ENCODE assay signal across 10 cellular contexts in the genomic region with DNA sequence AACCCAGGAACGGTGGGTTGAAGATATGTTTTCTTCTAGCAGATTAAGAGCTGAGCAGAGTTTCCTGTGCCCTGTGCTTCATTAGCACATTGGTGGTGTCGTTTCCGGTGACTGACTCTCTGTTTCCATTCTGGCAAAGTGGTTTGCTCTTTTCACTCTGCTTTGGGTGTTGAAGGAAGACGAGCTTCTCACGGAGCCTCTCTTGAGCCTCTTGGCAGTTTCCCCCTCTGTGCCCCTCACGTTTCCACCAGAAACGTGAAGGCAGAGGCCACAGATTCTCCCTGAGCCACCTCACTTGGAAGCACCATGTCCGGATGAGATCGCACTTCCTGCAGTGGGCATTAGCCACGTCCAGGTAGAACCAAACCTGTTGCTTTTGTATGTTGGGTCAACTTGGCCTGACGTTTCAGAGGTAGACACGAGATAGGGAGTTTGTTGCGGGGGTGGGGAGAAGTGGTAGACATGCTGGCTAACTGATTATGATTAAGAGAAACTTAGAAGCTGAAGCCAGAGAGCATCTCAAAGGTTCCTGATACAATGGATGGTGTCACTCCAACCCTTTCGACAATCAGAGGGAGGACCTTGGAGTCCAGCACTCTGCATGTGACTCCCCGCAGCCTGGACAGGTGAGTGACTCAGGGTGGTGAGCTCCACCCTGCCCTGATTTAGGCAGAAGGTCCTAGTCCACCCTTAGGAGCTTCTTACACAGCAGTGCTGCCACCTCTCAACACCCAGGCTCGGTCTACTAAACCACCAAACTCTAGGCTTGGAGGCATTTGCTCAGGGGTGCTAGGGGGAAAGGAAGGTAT. TPM values are rescaled to one million over a fixed set of nuclear protein-coding genes. Genes with fewer than 3 reads are reported as not detected.
DNase-seq lines count a peak whose midpoint lies in the region; ATAC-seq, FAIRE-seq and TF ChIP-seq lines count a peak whose summit lies in the region.
"Had no signal": no experiment of that assay in that cellular context is flagged by ENCODE, and none has a peak within 500 bp of the region (broad histone marks: within the 10 kb centered on the region; RNA-seq: fewer than 3 reads in every experiment).

A gene with protein sequence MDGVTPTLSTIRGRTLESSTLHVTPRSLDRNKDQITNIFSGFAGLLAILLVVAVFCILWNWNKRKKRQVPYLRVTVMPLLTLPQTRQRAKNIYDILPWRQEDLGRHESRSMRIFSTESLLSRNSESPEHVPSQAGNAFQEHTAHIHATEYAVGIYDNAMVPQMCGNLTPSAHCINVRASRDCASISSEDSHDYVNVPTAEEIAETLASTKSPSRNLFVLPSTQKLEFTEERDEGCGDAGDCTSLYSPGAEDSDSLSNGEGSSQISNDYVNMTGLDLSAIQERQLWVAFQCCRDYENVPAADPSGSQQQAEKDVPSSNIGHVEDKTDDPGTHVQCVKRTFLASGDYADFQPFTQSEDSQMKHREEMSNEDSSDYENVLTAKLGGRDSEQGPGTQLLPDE (plus strand): TSS at position 155 of the 809 bp plus-strand sequence. CDS start 383 bp downstream, at position 538.

- peak; percentile 94 to 95 for ATAC-seq in CD4-positive, CD25-positive, alpha-beta regulatory T cell (ENCODE audit: low read depth in 2 of 2)
- peak; percentile 83 for ATAC-seq in GM21786 (IDR thresholded peaks at IDR 0.05; ENCODE audit: unreplicated experiment)
- ATAC-seq in activated naive CD8-positive, alpha-beta T cell treated with anti-CD3 and anti-CD28 coated beads, Interleukin-2, amount 50 U/mL, for 24 hours, result peak; percentile 86

- peak within 1 kb of the TSS; percentile 98 to 99 (median 99) for H3K27ac Mint-ChIP-seq in CD4-positive, CD25-positive, alpha-beta regulatory T cell
- H3K27ac Mint-ChIP-seq in T-helper 1 cell treated with Interleukin-12 subunit alpha and Interleukin-12 subunit beta and Interleukin-4 antibody, amounts not matched to agents 30 μg/mL and 1 μg/mL, for 36 hours, result peak within 1 kb of the TSS; percentile 98
- H3K27ac Mint-ChIP-seq in activated naive CD8-positive, alpha-beta T cell treated with anti-CD3 and anti-CD28 coated beads, Interleukin-2, amount 50 U/mL, for 24 hours, result peak within 1 kb of the TSS; percentile 99
- no peak within 1 kb of the TSS for H3K27ac Mint-ChIP-seq in endodermal cell
- H3K27ac Mint-ChIP-seq: dendritic cell treated with granulocyte-macrophage colony-stimulating factor and Interleukin-4, amounts not matched to agents 40 ng/mL and 50 ng/mL, for 4 days had no signal

- intact Hi-C loops in kidney (cut with DNase I), result no loop called here

- H3K36me3 ChIP-seq in CD4-positive, CD25-positive, alpha-beta regulatory T cell (ENCODE audit: control insufficient read depth, insufficient read depth, low read length), result peaks cover 12% of the 10 kb centered on the region
- H3K36me3 ChIP-seq in kidney (ENCODE audit: control insufficient read depth in 1 of 2, insufficient read depth in 2 of 2, low read length in 2 of 2), result no peaks in the 10 kb centered on the region
- no peaks in the 10 kb centered on the region for H3K36me3 ChIP-seq in endodermal cell (ENCODE audit: control insufficient read depth, insufficient read depth, low read length)

- no peaks in the 10 kb centered on the region for H3K27me3 ChIP-seq in CD4-positive, CD25-positive, alpha-beta regulatory T cell (ENCODE audit: control insufficient read depth, insufficient read depth, low read length)
- no peaks in the 10 kb centered on the region for H3K27me3 ChIP-seq in endodermal cell (ENCODE audit: control insufficient read depth, insufficient read depth, low read length, poor library complexity, severe bottlenecking)

- H3K36me3 Mint-ChIP-seq in CD4-positive, CD25-positive, alpha-beta regulatory T cell, result peaks cover 15% of the 10 kb centered on the region
- H3K36me3 Mint-ChIP-seq in T-helper 1 cell treated with Interleukin-12 subunit alpha and Interleukin-12 subunit beta and Interleukin-4 antibody, amounts not matched to agents 30 μg/mL and 1 μg/mL, for 36 hours (ENCODE audit: low read depth), result peaks cover 12% of the 10 kb centered on the region
- H3K36me3 Mint-ChIP-seq in activated naive CD8-positive, alpha-beta T cell treated with anti-CD3 and anti-CD28 coated beads, Interleukin-2, amount 50 U/mL, for 24 hours (ENCODE audit: low read depth), result peaks cover 19% of the 10 kb centered on the region
- H3K36me3 Mint-ChIP-seq in endodermal cell (ENCODE audit: low read depth), result no peaks in the 10 kb centered on the region

- H3K9me3 Mint-ChIP-seq in CD4-positive, CD25-positive, alpha-beta regulatory T cell, result no peaks in the 10 kb centered on the region
- H3K9me3 Mint-ChIP-seq in T-helper 1 cell treated with Interleukin-12 subunit alpha and Interleukin-12 subunit beta and Interleukin-4 antibody, amounts not matched to agents 30 μg/mL and 1 μg/mL, for 36 hours, result no peaks in the 10 kb centered on the region
- no peaks in the 10 kb centered on the region for H3K9me3 Mint-ChIP-seq in activated naive CD8-positive, alpha-beta T cell treated with anti-CD3 and anti-CD28 coated beads, Interleukin-2, amount 50 U/mL, for 24 hours
- no peaks in the 10 kb centered on the region for H3K9me3 Mint-ChIP-seq in endodermal cell
- H3K9me3 Mint-ChIP-seq: dendritic cell treated with granulocyte-macrophage colony-stimulating factor and Interleukin-4, amounts not matched to agents 40 ng/mL and 50 ng/mL, for 4 days had no signal

- TF ChIP-seq CTCF in kidney (IDR thresholded peaks at IDR 0.05; ENCODE audit: borderline replicate concordance, extremely low read depth, insufficient read depth) (no peak), endodermal cell (conservative IDR thresholded peaks at IDR 0.05) (no peak)

- H3K4me1 Mint-ChIP-seq in CD4-positive, CD25-positive, alpha-beta regulatory T cell, result peaks cover 15 to 77% (median 42%) of the 10 kb centered on the region in 4 donors
- H3K4me1 Mint-ChIP-seq in T-helper 1 cell treated with Interleukin-12 subunit alpha and Interleukin-12 subunit beta and Interleukin-4 antibody, amounts not matched to agents 30 μg/mL and 1 μg/mL, for 36 hours (ENCODE audit: low read depth), result peaks cover 26% of the 10 kb centered on the region
- peaks cover 60% of the 10 kb centered on the region for H3K4me1 Mint-ChIP-seq in activated naive CD8-positive, alpha-beta T cell treated with anti-CD3 and anti-CD28 coated beads, Interleukin-2, amount 50 U/mL, for 24 hours
- H3K4me1 Mint-ChIP-seq in endodermal cell, result peaks cover 14% of the 10 kb centered on the region

- FAIRE-seq in kidney (lab: Jason Lieb, UNC), result no peak

- peak within 1 kb of the TSS; percentile 97 for H3K4me3 ChIP-seq in CD4-positive, CD25-positive, alpha-beta regulatory T cell (ENCODE audit: low read depth, low read length)
- H3K4me3 ChIP-seq in kidney (ENCODE audit: low read length in 2 of 2), result no peak within 1 kb of the TSS
- H3K4me3 ChIP-seq in endodermal cell (ENCODE audit: low read length), result no peak within 1 kb of the TSS

- peak within 1 kb of the TSS; percentile 98 to 99 (median 99) for H3K4me3 Mint-ChIP-seq in CD4-positive, CD25-positive, alpha-beta regulatory T cell
- peak within 1 kb of the TSS; percentile 92 for H3K4me3 Mint-ChIP-seq in T-helper 1 cell treated with Interleukin-12 subunit alpha and Interleukin-12 subunit beta and Interleukin-4 antibody, amounts not matched to agents 30 μg/mL and 1 μg/mL, for 36 hours
- H3K4me3 Mint-ChIP-seq in activated naive CD8-positive, alpha-beta T cell treated with anti-CD3 and anti-CD28 coated beads, Interleukin-2, amount 50 U/mL, for 24 hours, result peak within 1 kb of the TSS; percentile 91
- no peak within 1 kb of the TSS for H3K4me3 Mint-ChIP-seq in endodermal cell
- H3K4me3 Mint-ChIP-seq: dendritic cell treated with granulocyte-macrophage colony-stimulating factor and Interleukin-4, amounts not matched to agents 40 ng/mL and 50 ng/mL, for 4 days had no signal

- no peak within 1 kb of the TSS for H3K9ac ChIP-seq in kidney (ENCODE audit: low read length in 2 of 2)
- no peak within 1 kb of the TSS for H3K9ac ChIP-seq in endodermal cell (ENCODE audit: extremely low read depth, low read length, poor library complexity, severe bottlenecking)

- no peaks in the 10 kb centered on the region for H3K27me3 Mint-ChIP-seq in CD4-positive, CD25-positive, alpha-beta regulatory T cell
- H3K27me3 Mint-ChIP-seq in T-helper 1 cell treated with Interleukin-12 subunit alpha and Interleukin-12 subunit beta and Interleukin-4 antibody, amounts not matched to agents 30 μg/mL and 1 μg/mL, for 36 hours (ENCODE audit: low read depth), result no peaks in the 10 kb centered on the region
- H3K27me3 Mint-ChIP-seq in activated naive CD8-positive, alpha-beta T cell treated with anti-CD3 and anti-CD28 coated beads, Interleukin-2, amount 50 U/mL, for 24 hours, result no peaks in the 10 kb centered on the region
- H3K27me3 Mint-ChIP-seq in endodermal cell (ENCODE audit: insufficient read depth), result no peaks in the 10 kb centered on the region
- H3K27me3 Mint-ChIP-seq: dendritic cell treated with granulocyte-macrophage colony-stimulating factor and Interleukin-4, amounts not matched to agents 40 ng/mL and 50 ng/mL, for 4 days had no signal

- 89 to 92% methylated on average over 15 to 16 of the region's 16 CpGs for WGBS in endodermal cell (ENCODE audit: insufficient coverage in 1 of 2, insufficient read length in 1 of 2), 2 experiments

- H3K27ac ChIP-seq in CD4-positive, CD25-positive, alpha-beta regulatory T cell (ENCODE audit: insufficient read depth, low read length, poor library complexity, severe bottlenecking), result peak within 1 kb of the TSS; percentile 90
- no peak within 1 kb of the TSS for H3K27ac ChIP-seq in kidney (ENCODE audit: low read depth in 2 of 2, low read length in 2 of 2)
- no peak within 1 kb of the TSS for H3K27ac ChIP-seq in endodermal cell (ENCODE audit: low read depth, low read length)

- peak; percentile 61 to 95 (median 86) for DNase-seq in CD4-positive, CD25-positive, alpha-beta regulatory T cell
- peak; percentile 74 for DNase-seq in activated naive CD8-positive, alpha-beta T cell treated with anti-CD3 and anti-CD28 coated beads, Interleukin-2, amount 50 U/mL, for 24 hours
- peak; percentile 47 for DNase-seq in stimulated activated CD8-positive, alpha-beta memory T cell treated with anti-CD3 and anti-CD28 coated beads, Interleukin-12 subunit alpha, Interleukin-12 subunit beta, amount 100 ng/mL, for 24 hours (ENCODE audit: extremely low read depth)
- DNase-seq in kidney (no peak), NCI-H187 treated with DMSO at 0.1 percent for 48 hours (lab: John Stamatoyannopoulos, UW) (no peak), endodermal cell (no peak)

- no peaks in the 10 kb centered on the region for H3K9me3 ChIP-seq in CD4-positive, CD25-positive, alpha-beta regulatory T cell (ENCODE audit: control insufficient read depth in 2 of 2, low read length in 2 of 2)
- H3K9me3 ChIP-seq in kidney (ENCODE audit: control insufficient read depth in 1 of 2, low read length in 2 of 2) (no peaks in the 10 kb centered on the region), endodermal cell (ENCODE audit: control insufficient read depth, low read length) (no peaks in the 10 kb centered on the region)

- H3K4me1 ChIP-seq in CD4-positive, CD25-positive, alpha-beta regulatory T cell (ENCODE audit: control insufficient read depth, insufficient read depth, low read length, poor library complexity, severe bottlenecking), result peaks cover 56% of the 10 kb centered on the region
- H3K4me1 ChIP-seq in kidney (ENCODE audit: control insufficient read depth in 1 of 2, insufficient read depth in 1 of 2, low read depth in 1 of 2, low read length in 2 of 2) (peaks cover 3 to 4% of the 10 kb centered on the region in 2 donors), endodermal cell (ENCODE audit: control insufficient read depth, insufficient read depth, low read length) (peaks cover 2% of the 10 kb centered on the region)

RNA-seq across cellular contexts. Expression of the gene that starts here (rescaled TPM):
- 53.0 TPM for total RNA-seq in CD4-positive, CD25-positive, alpha-beta regulatory T cell
- polyA plus RNA-seq in CD4-positive, CD25-positive, alpha-beta regulatory T cell, result 10 to 100 TPM; 33.5 to 43.2 (median 37.6) TPM
- total RNA-seq in kidney (6.9 TPM), endodermal cell (under 1 TPM in 1 of 2 donors, not detected in 1; 0.15 TPM)
- polyA plus RNA-seq in kidney (ENCODE audit: insufficient read depth, low read depth, low replicate concordance), result not detected
- not detected for polyA plus RNA-seq in endodermal cell (2013, experiment 1 of 2)
- polyA plus RNA-seq in endodermal cell (2013, experiment 2 of 2), result not detected
- polyA plus RNA-seq: BJ had no signal

Comparison
In these comparisons a context has a peak if more than half of its experiments do, and no peak if none do; other contexts are left out.
1. RNA of the gene that starts here (polyA plus RNA-seq): 33.5 to 43.2 TPM in CD4-positive, CD25-positive, alpha-beta regulatory T cell; not detected in kidney (single experiment); every median in the first group is over 10 times any median in the second.
2. DNase-seq: peak in CD4-positive, CD25-positive, alpha-beta regulatory T cell (3 of 3), activated naive CD8-positive, alpha-beta T cell treated with anti-CD3 and anti-CD28 coated beads, Interleukin-2, amount 50 U/mL, for 24 hours (single experiment) and stimulated activated CD8-positive, alpha-beta memory T cell treated with anti-CD3 and anti-CD28 coated beads, Interleukin-12 subunit alpha, Interleukin-12 subunit beta, amount 100 ng/mL, for 24 hours (single experiment); none in kidney (single experiment), NCI-H187 treated with DMSO at 0.1 percent for 48 hours (single experiment) and endodermal cell (single experiment).
3. Peak in every context shown above with its lines, with median percentiles within 50 percentile points of each other: ATAC-seq.